8 cellular contexts compared by ENCODE assay signal in genomic region chr13:77919351-77920294, GRCh38. TPM values are rescaled to one million over a fixed set of nuclear protein-coding genes. Genes with fewer than 3 reads are reported as not detected.
DNase-seq lines count a peak whose midpoint lies in the region; ATAC-seq and TF ChIP-seq lines count a peak whose summit lies in the region.

No MANE protein-coding gene starts in this region.

- no peaks in the 10 kb centered on the region for H3K36me3 ChIP-seq in A673 (ENCODE audit: insufficient read depth, low read length, poor library complexity, severe bottlenecking)

- no peak for TF ChIP-seq CTCF in A673 (conservative IDR thresholded peaks at IDR 0.05; ENCODE audit: low read depth, low read length)

- no peak overlapping the region for H3K27ac ChIP-seq in A673 (ENCODE audit: low read depth, low read length, poor library complexity, severe bottlenecking)
- peak overlapping the region; percentile 58 for H3K27ac ChIP-seq in caudate nucleus (ENCODE audit: low read depth, low read length)
- peak overlapping the region; percentile 6 for H3K27ac ChIP-seq in substantia nigra (ENCODE audit: low read depth, low read length, poor library complexity, severe bottlenecking)

- BruUV-seq in A673 (replicated peaks; lab: Mats Ljungman, UMichigan), result no TSS peak

- DNase-seq in A673 (ENCODE audit: low spot score), result peak; percentile 67
- peak in 48 of 61 donors; percentile 2 to 63 (median 22) for DNase-seq in caudate nucleus (lab: John Stamatoyannopoulos, UW)
- peak; percentile 9 for DNase-seq in kidney tubule cell (ENCODE audit: low spot score)
- peak in 42 of 49 donors; percentile 1 to 66 (median 27) for DNase-seq in substantia nigra (lab: John Stamatoyannopoulos, UW)
- no peak for DNase-seq in NCI-H510A (lab: John Stamatoyannopoulos, UW)
- DNase-seq in 8988T, result no peak

- peaks cover 5% of the 10 kb centered on the region for H3K4me1 ChIP-seq in A673 (ENCODE audit: insufficient read depth, low read length, poor library complexity, severe bottlenecking)

- peak overlapping the region; percentile 33 for H3K4me3 ChIP-seq in A673 (ENCODE audit: low read depth, low read length, poor library complexity, severe bottlenecking)

- ATAC-seq in HG02759 (IDR thresholded peaks at IDR 0.05; ENCODE audit: unreplicated experiment) (peak; percentile 42), GM18873 (IDR thresholded peaks at IDR 0.05; ENCODE audit: low FRiP score, unreplicated experiment) (no peak)

- intact Hi-C loops in A673 (cut with micrococcal nuclease; ENCODE audit: unreplicated experiment), result loop anchor here (5.0 kb wide), 1 partner anchor 137 kb away; no protein-coding TSS in a partner anchor

- POLR2A ChIA-PET in A673 (lab: Charles Lee; ENCODE audit: low non-redundant PET), result interaction anchor here (0.7 kb wide), 1 partner anchor 118 kb away, joined by 3 read pairs; no protein-coding TSS in a partner anchor

- CTCF ChIA-PET in A673 (lab: Charles Lee), result no interaction called here

- peaks cover 79% of the 10 kb centered on the region for H3K27me3 ChIP-seq in A673 (replicated peaks; ENCODE audit: insufficient read depth, low read depth, low read length, poor library complexity)

- no peaks in the 10 kb centered on the region for H3K9me3 ChIP-seq in A673 (ENCODE audit: low read depth, low read length, poor library complexity, severe bottlenecking)

RNA-seq across cellular contexts. Expression of gene EDNRB, which starts 1.0 kb away (rescaled TPM):
- 0.07 and 0.13 TPM in 2 replicates for total RNA-seq in A673 (2021)

Comparison
In these comparisons a context has a peak if more than half of its experiments do, and no peak if none do; other contexts are left out.
1. DNase-seq: peak in A673 (single experiment), caudate nucleus (48 of 61), kidney tubule cell (single experiment) and substantia nigra (42 of 49); none in NCI-H510A (single experiment) and 8988T (single experiment).